In genomic region chr11:64317961-64318693, GRCh38 we compare ENCODE assay signal across 8 cellular contexts. TPM values are rescaled to one million over a fixed set of nuclear protein-coding genes. Genes with fewer than 3 reads are reported as not detected.
DNase-seq lines count a peak whose midpoint lies in the region; ATAC-seq, FAIRE-seq and TF ChIP-seq lines count a peak whose summit lies in the region.

Gene PRDX5, plus strand, starts transcription at chr11:64318121. Its CDS starts 95 bp downstream, at chr11:64318216.

- H3F3A ChIP-seq in DOHH2 (ENCODE audit: control insufficient read depth, insufficient read depth) = peaks cover 16% of the 10 kb centered on the region

- H2AFZ ChIP-seq in Karpas-422 (ENCODE audit: low read length) = no peak within 1 kb of the TSS

- H3K27ac Mint-ChIP-seq in activated T-cell treated with anti-CD3 and anti-CD28 coated beads, Interleukin-2, amount 50 U/mL, for 72 hours = peak within 1 kb of the TSS; percentile 98

- H3K27me3 ChIP-seq in DOHH2 (ENCODE audit: control insufficient read depth, low read length) (no peaks in the 10 kb centered on the region), Karpas-422 (ENCODE audit: low read length) (no peaks in the 10 kb centered on the region), muscle layer of duodenum (ENCODE audit: low read depth, low read length) (no peaks in the 10 kb centered on the region)

- peaks cover 9% of the 10 kb centered on the region in 2 donors for H3K36me3 Mint-ChIP-seq in activated T-cell treated with anti-CD3 and anti-CD28 coated beads, Interleukin-2, amount 50 U/mL, for 72 hours (ENCODE audit: insufficient read depth in 2 of 2)

- H3K4me2 ChIP-seq in DOHH2 (ENCODE audit: low read length) = peak within 1 kb of the TSS; percentile 79
- peak within 1 kb of the TSS; percentile 96 for H3K4me2 ChIP-seq in Karpas-422 (ENCODE audit: low read depth, low read length, poor library complexity, severe bottlenecking)

- H3K9me3 ChIP-seq in DOHH2 (ENCODE audit: control insufficient read depth, insufficient read depth, low read length) (no peaks in the 10 kb centered on the region), Karpas-422 (ENCODE audit: low read length) (no peaks in the 10 kb centered on the region), muscle layer of duodenum (ENCODE audit: control insufficient read depth in 1 of 2, low read length in 2 of 2) (no peaks in the 10 kb centered on the region)

- peak; percentile 75 for ATAC-seq in GM21786 (IDR thresholded peaks at IDR 0.05; ENCODE audit: unreplicated experiment)
- peak; percentile 80 to 81 for ATAC-seq in activated T-cell treated with anti-CD3 and anti-CD28 coated beads, Interleukin-2, amount 50 U/mL, for 72 hours (replicated peaks in 1 of 2)
- ATAC-seq in esophagus mucosa = peak; percentile 79

- H3K27ac ChIP-seq in DOHH2 (ENCODE audit: low read depth, low read length) = peak within 1 kb of the TSS; percentile 93
- peak within 1 kb of the TSS; percentile 81 for H3K27ac ChIP-seq in Karpas-422 (ENCODE audit: low read length)
- peak within 1 kb of the TSS; percentile 98 for H3K27ac ChIP-seq in muscle layer of duodenum (ENCODE audit: low read length)

- H3K27me3 Mint-ChIP-seq in activated T-cell treated with anti-CD3 and anti-CD28 coated beads, Interleukin-2, amount 50 U/mL, for 72 hours (ENCODE audit: low read depth) = no peaks in the 10 kb centered on the region

- H3K79me2 ChIP-seq in DOHH2 (ENCODE audit: control insufficient read depth, low read length) = peaks cover 41% of the 10 kb centered on the region
- peaks cover 14% of the 10 kb centered on the region for H3K79me2 ChIP-seq in Karpas-422 (ENCODE audit: low read length)

- no peaks in the 10 kb centered on the region for H3K9me3 Mint-ChIP-seq in activated T-cell treated with anti-CD3 and anti-CD28 coated beads, Interleukin-2, amount 50 U/mL, for 72 hours

- no peaks in the 10 kb centered on the region for H3K9me2 ChIP-seq in DOHH2 (replicated peaks; ENCODE audit: control insufficient read depth, low read length)
- H3K9me2 ChIP-seq in Karpas-422 (replicated peaks; ENCODE audit: insufficient read depth, low read length) = no peaks in the 10 kb centered on the region

- H3K4me3 ChIP-seq in DOHH2 (ENCODE audit: low read length) = peak within 1 kb of the TSS; percentile 91
- H3K4me3 ChIP-seq in Karpas-422 (ENCODE audit: low read length) = peak within 1 kb of the TSS; percentile 93
- peak within 1 kb of the TSS; percentile 84 to 93 for H3K4me3 ChIP-seq in muscle layer of duodenum (ENCODE audit: low read depth in 1 of 2, low read length in 2 of 2)

- H3K36me3 ChIP-seq in DOHH2 (ENCODE audit: control insufficient read depth, low read length) (peaks cover 66% of the 10 kb centered on the region), Karpas-422 (ENCODE audit: insufficient read depth, low read length) (peaks cover 11% of the 10 kb centered on the region; the same call in 1 of the 2 replicates), muscle layer of duodenum (ENCODE audit: control insufficient read depth in 1 of 2, insufficient read depth in 2 of 2, low read length in 2 of 2) (peaks cover 9 to 48% of the 10 kb centered on the region in 2 donors)

- no peaks in the 10 kb centered on the region for H4K20me1 ChIP-seq in DOHH2 (ENCODE audit: control insufficient read depth, insufficient read depth, low read depth, low read length)
- 0 out of 2 replicates have a peak, but pooled peaks cover 5% of the 10 kb centered on the region for H4K20me1 ChIP-seq in Karpas-422 (ENCODE audit: insufficient read depth, low read depth, low read length)

- TF ChIP-seq CTCF in DOHH2 (IDR thresholded peaks at IDR 0.05; ENCODE audit: low read depth, low read length, poor library complexity, severe bottlenecking) = peak; percentile 51

- H3K4me1 Mint-ChIP-seq in activated T-cell treated with anti-CD3 and anti-CD28 coated beads, Interleukin-2, amount 50 U/mL, for 72 hours (ENCODE audit: low read depth) = peaks cover 61% of the 10 kb centered on the region

- H3K4me1 ChIP-seq in DOHH2 (ENCODE audit: control insufficient read depth, low read length) (peaks cover 28% of the 10 kb centered on the region), Karpas-422 (ENCODE audit: low read length) (peaks cover 38% of the 10 kb centered on the region), muscle layer of duodenum (ENCODE audit: control insufficient read depth in 1 of 2, insufficient read depth in 2 of 2, low read length in 2 of 2) (peaks cover 0 to 21% of the 10 kb centered on the region in 2 donors)

- H3K4me3 Mint-ChIP-seq in activated T-cell treated with anti-CD3 and anti-CD28 coated beads, Interleukin-2, amount 50 U/mL, for 72 hours = peak within 1 kb of the TSS; percentile 88 to 92

- peak within 1 kb of the TSS; percentile 99 for H3K9ac ChIP-seq in Karpas-422 (ENCODE audit: low read length)

- no peak for FAIRE-seq in RCC 7860 (lab: Jason Lieb, UNC)

- peak; percentile 98 for DNase-seq in Karpas-422
- peak; percentile 93 for DNase-seq in RCC 7860 (ENCODE audit: low spot score)
- peak; percentile 96 to 97 for DNase-seq in activated T-cell treated with anti-CD3 and anti-CD28 coated beads, Interleukin-2, amount 50 U/mL, for 72 hours
- peak; percentile 89 to 93 for DNase-seq in stimulated activated CD8-positive, alpha-beta memory T cell treated with anti-CD3 and anti-CD28 coated beads, Interleukin-7, amount 100 ng/mL, for 4 hours (ENCODE audit: low read depth in 2 of 2)

RNA-seq across cellular contexts. Expression of gene PRDX5, which starts in this region (rescaled TPM):
- total RNA-seq in Karpas-422 (2014; rRNA removed; shearing (Covaris generic); ENCODE audit: low replicate concordance) = 205 and 428 TPM in 2 replicates
- 100 to 1,000 TPM; 134 to 138 TPM for total RNA-seq in activated T-cell treated with anti-CD3 and anti-CD28 coated beads, Interleukin-2, amount 50 U/mL, for 72 hours
- total RNA-seq in esophagus mucosa = 331 TPM

Comparison
In these comparisons a context has a peak if more than half of its experiments do, and no peak if none do; other contexts are left out.
1. Peak in every context shown above with its lines: DNase-seq, ATAC-seq, H3K4me3 ChIP-seq and H3K27ac ChIP-seq.